ENCODE assay signal across 1 cellular context in genomic region chrX:1581132-1581531, GRCh38.
TF ChIP-seq lines count a peak whose summit lies in the region.

No MANE protein-coding gene starts in this region.

TF ChIP-seq in GM23338, 12 proteins besides CTCF, POLR2A, EP300 and RAD21:
- TF ChIP-seq NANOG (IDR thresholded peaks at IDR 0.05; ENCODE audit: borderline replicate concordance) (no peak), CREB1 (CRISPR knock-in tag; IDR thresholded peaks at IDR 0.05; ENCODE audit: low read depth) (no peak), ETS1 (IDR thresholded peaks at IDR 0.05) (no peak), JUNB (IDR thresholded peaks at IDR 0.05; ENCODE audit: unreplicated experiment) (no peak), ZNF462 (CRISPR knock-in tag; IDR thresholded peaks at IDR 0.05) (no peak), ZNF331 (CRISPR knock-in tag; IDR thresholded peaks at IDR 0.05; ENCODE audit: low read depth) (no peak), EZH2 (IDR thresholded peaks at IDR 0.05; ENCODE audit: low read depth, unreplicated experiment) (no peak), STAT1 (IDR thresholded peaks at IDR 0.05; ENCODE audit: unreplicated experiment) (no peak), REST (IDR thresholded peaks at IDR 0.05; ENCODE audit: unreplicated experiment) (no peak)
TF ChIP-seq in GM23338: peak in this region for 0.
